Comparison of ENCODE assay signal across 8 cellular contexts in genomic region chr12:100574262-100575074, GRCh38. TPM values are rescaled to one million over a fixed set of nuclear protein-coding genes. Genes with fewer than 3 reads are reported as not detected.
DNase-seq lines count a peak whose midpoint lies in the region; ATAC-seq and TF ChIP-seq lines count a peak whose summit lies in the region.

No MANE protein-coding gene starts in this region.

- TF ChIP-seq CTCF in fibroblast of villous mesenchyme (IDR thresholded peaks at IDR 0.05; ENCODE audit: insufficient read depth, low read depth, low read length) = no peak
- no peak for TF ChIP-seq CTCF in omental fat pad (IDR thresholded peaks at IDR 0.05)

- peak; percentile 56 for DNase-seq in Daoy (ENCODE audit: low read depth)
- peak; percentile 50 for DNase-seq in SW480 (ENCODE audit: low spot score)
- DNase-seq in fibroblast of villous mesenchyme (ENCODE audit: low read depth) = peak; percentile 37
- DNase-seq in omental fat pad (ENCODE audit: low spot score) = no peak
- DNase-seq in stimulated activated naive CD4-positive, alpha-beta T cell treated with Interleukin-2 at 50 U/mL for 16 hours (lab: John Stamatoyannopoulos, UW) = no peak

- H3K4me3 ChIP-seq in fibroblast of villous mesenchyme (ENCODE audit: low read depth, low read length) = peak overlapping the region; percentile 87

- peak; percentile 1 for ATAC-seq in HG02852 (IDR thresholded peaks at IDR 0.05; ENCODE audit: unreplicated experiment)
- peak; percentile 3 for ATAC-seq in omental fat pad (ENCODE audit: low FRiP score)
- no peak for ATAC-seq in GM18520 (IDR thresholded peaks at IDR 0.05; ENCODE audit: unreplicated experiment)
- no peak for ATAC-seq in HG02981 (IDR thresholded peaks at IDR 0.05; ENCODE audit: unreplicated experiment)

RNA-seq across cellular contexts. Expression of gene GAS2L3, which starts 1.0 kb away (rescaled TPM):
- 38.0 and 62.8 TPM in 2 replicates for total RNA-seq in Daoy (2014; rRNA removed; shearing (Covaris generic))
- total RNA-seq in fibroblast of villous mesenchyme (24.5 and 38.0 TPM in 2 replicates), omental fat pad (10 to 100 TPM in 2 of 4 donors, 1 to 10 TPM in 2; 2.9 to 17.4 (median 8.3) TPM)

Comparison
In these comparisons a context has a peak if more than half of its experiments do, and no peak if none do; other contexts are left out.
1. DNase-seq: peak in Daoy (single experiment), SW480 (single experiment) and fibroblast of villous mesenchyme (single experiment); none in omental fat pad (single experiment) and stimulated activated naive CD4-positive, alpha-beta T cell treated with Interleukin-2 at 50 U/mL for 16 hours (single experiment).
2. ATAC-seq: peak in HG02852 (single experiment) and omental fat pad (single experiment); none in GM18520 (single experiment) and HG02981 (single experiment).